28 cellular contexts compared by ENCODE assay signal in the genomic region with DNA sequence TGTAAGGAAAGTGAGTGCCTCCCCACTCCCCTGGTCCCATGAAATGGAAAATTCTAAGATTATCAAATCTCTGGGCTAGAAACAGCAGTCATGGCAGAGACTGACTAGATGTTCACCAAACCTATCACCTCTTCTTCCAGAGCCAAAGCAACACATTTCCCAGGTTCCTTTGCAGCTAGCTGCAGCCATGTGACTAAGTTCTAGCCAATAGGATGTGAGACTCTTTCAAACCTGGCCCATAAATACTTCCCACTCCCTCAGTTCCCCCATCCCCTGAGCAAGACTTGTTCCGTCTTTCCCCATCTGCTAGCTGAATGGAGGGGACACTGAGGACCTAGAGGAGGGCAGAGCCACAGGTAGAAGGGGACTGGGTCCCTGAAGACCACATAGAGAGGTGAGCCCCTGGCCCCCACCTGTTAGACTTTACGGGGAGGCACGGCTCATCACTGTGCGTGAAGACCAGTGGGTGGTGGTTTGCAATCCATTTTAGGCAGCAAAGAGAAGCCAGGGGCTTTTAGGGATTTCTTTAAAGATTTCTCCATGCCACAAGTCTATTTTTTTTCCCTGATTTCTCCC. TPM values are rescaled to one million over a fixed set of nuclear protein-coding genes. Genes with fewer than 3 reads are reported as not detected.
"Had no signal": no experiment of that assay in that cellular context is flagged by ENCODE, and none has a peak within 500 bp of the region (broad histone marks: within the 10 kb centered on the region; RNA-seq: fewer than 3 reads in every experiment).

No MANE protein-coding gene starts in this region.

- H3K27ac ChIP-seq: neural progenitor cell, neutrophil, ovary, parathyroid adenoma, psoas muscle, right lobe of liver, sigmoid colon, stomach, tibial artery, transverse colon, upper lobe of right lung, uterus had no signal

- H3K4me1 ChIP-seq: neural progenitor cell, parathyroid adenoma, psoas muscle, right lobe of liver, sigmoid colon, stomach, tibial artery, transverse colon, upper lobe of right lung, uterus had no signal

- ATAC-seq: naive thymus-derived CD4-positive, alpha-beta T cell; natural killer cell; psoas muscle; right cardiac atrium; right lobe of liver; stimulated activated effector memory CD8-positive, alpha-beta T cell treated with anti-CD3 and anti-CD28 coated beads, Interleukin-12 subunit alpha, Interleukin-12 subunit beta, amount 100 ng/mL, for 72 hours; stimulated activated naive B cell treated with anti-CD40 and anti-IgM and Interleukin-4, amounts not matched to agents 10 μg/mL and 1 μg/mL and 100 μg/mL, for 72 hours; upper lobe of right lung had no signal

- H2AFZ ChIP-seq: neural progenitor cell, parathyroid adenoma had no signal

- H3K4me3 ChIP-seq: neural progenitor cell, ovary, psoas muscle, right lobe of liver, sigmoid colon, stomach, tibial artery, transverse colon, upper lobe of right lung, uterus had no signal

- DNase-seq: naive thymus-derived CD4-positive, alpha-beta T cell; natural killer cell; nucleus accumbens; ovary; psoas muscle; right cardiac atrium; right lobe of liver; sigmoid colon; small intestine; stimulated activated CD4-positive, alpha-beta T cell treated with anti-CD3 and anti-CD28 coated beads, Interleukin-15, amount 100 ng/mL, for 24 hours; stimulated activated CD4-positive, alpha-beta T cell treated with anti-CD3 and anti-CD28 coated beads, Interleukin-2, amount 100 ng/mL, for 24 hours; stimulated activated CD4-positive, alpha-beta T cell treated with anti-CD3 and anti-CD28 coated beads, Interleukin-2, amount 100 ng/mL, for 48 hours; stimulated activated CD4-positive, alpha-beta T cell treated with anti-CD3 and anti-CD28 coated beads, Interleukin-4, amount 100 ng/mL, for 24 hours; stimulated activated naive B cell treated with anti-CD40 and anti-IgM and Interleukin-4, amounts not matched to agents 10 μg/mL and 1 μg/mL and 100 μg/mL, for 72 hours; stimulated activated naive CD4-positive, alpha-beta T cell treated with Interleukin-2 at 50 U/mL for 16 hours; stomach; tibial artery; transverse colon; upper lobe of right lung; uterus had no signal

- H3K27me3 ChIP-seq: ovary, right lobe of liver, uterus had no signal

- H3K9me3 ChIP-seq: neutrophil, psoas muscle, right lobe of liver, transverse colon, upper lobe of right lung, uterus had no signal

- H3K36me3 ChIP-seq: neural progenitor cell, neutrophil, ovary, right lobe of liver, sigmoid colon, stomach, tibial artery, transverse colon, upper lobe of right lung, uterus had no signal

- H3K9ac ChIP-seq: neural progenitor cell, parathyroid adenoma had no signal

- H3K79me2 ChIP-seq: parathyroid adenoma had no signal

- FAIRE-seq: small intestine had no signal

- H3K4me2 ChIP-seq: neural progenitor cell had no signal

RNA-seq across cellular contexts. Expression of a gene that starts 17.2 kb away (rescaled TPM):
- total RNA-seq: naive thymus-derived CD4-positive, alpha-beta T cell; natural killer cell; stomach; transverse colon had no signal
- polyA plus RNA-seq: naive thymus-derived CD4-positive, alpha-beta T cell had no signal

RNA-seq across cellular contexts. Expression of a gene that starts 19.3 kb away (rescaled TPM):
- total RNA-seq: progenitor cell of endocrine pancreas, skeletal muscle tissue, temporal lobe had no signal
- polyA plus RNA-seq: naive thymus-derived CD4-positive, alpha-beta T cell; neural cell had no signal
